22 cellular contexts compared by ENCODE assay signal in the genomic region with DNA sequence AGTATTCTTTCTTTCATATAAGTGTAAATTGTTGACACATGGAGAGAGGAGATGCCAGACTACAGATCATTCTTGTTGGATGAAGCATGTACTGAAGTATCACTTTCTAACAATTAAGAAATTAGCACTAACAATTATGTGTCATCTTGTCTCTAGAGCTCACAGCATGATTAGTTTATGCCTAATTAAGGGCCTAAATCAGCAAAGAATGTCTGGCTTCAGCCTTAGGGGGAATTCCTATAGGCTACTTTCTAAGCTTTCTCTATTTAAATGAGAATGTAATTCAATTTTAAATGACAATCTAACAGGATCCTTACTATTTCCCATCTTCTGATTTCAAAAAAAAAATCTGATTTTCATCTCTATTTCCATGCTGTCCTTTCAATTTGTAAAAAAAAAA.
"Had no signal": no experiment of that assay in that cellular context is flagged by ENCODE, and none has a peak within 500 bp of the region (broad histone marks: within the 10 kb centered on the region; RNA-seq: fewer than 3 reads in every experiment).

No MANE protein-coding gene starts in this region.

- H3K9me3 Mint-ChIP-seq: nephron; stimulated activated naive B cell treated with anti-CD40 and anti-IgM and Interleukin-4, amounts not matched to agents 10 μg/mL and 1 μg/mL and 100 μg/mL, for 72 hours; stimulated activated naive CD8-positive, alpha-beta T cell treated with anti-CD3 and anti-CD28 coated beads, Interleukin-15, amount 100 ng/mL, for 72 hours had no signal

- H3K4me3 Mint-ChIP-seq: naive B cell; nephron; stimulated activated naive B cell treated with anti-CD40 and anti-IgM and Interleukin-4, amounts not matched to agents 10 μg/mL and 1 μg/mL and 100 μg/mL, for 72 hours; stimulated activated naive CD8-positive, alpha-beta T cell treated with anti-CD3 and anti-CD28 coated beads, Interleukin-15, amount 100 ng/mL, for 72 hours had no signal

- H3K4me3 ChIP-seq: colonic mucosa, esophagus squamous epithelium, gastroesophageal sphincter, lung, testis, tibial nerve, upper lobe of right lung, vagina had no signal

- ATAC-seq: gastroesophageal sphincter; left cardiac atrium; left ventricle myocardium superior; sciatic nerve; stimulated activated naive B cell treated with anti-CD40 and anti-IgM and Interleukin-4, amounts not matched to agents 10 μg/mL and 1 μg/mL and 100 μg/mL, for 72 hours; stimulated activated naive CD8-positive, alpha-beta T cell treated with anti-CD3 and anti-CD28 coated beads, Interleukin-15, amount 100 ng/mL, for 72 hours; upper lobe of right lung had no signal

- H3K36me3 ChIP-seq: colonic mucosa, esophagus squamous epithelium, gastroesophageal sphincter, tibial nerve, upper lobe of right lung, vagina had no signal

- H3K27me3 ChIP-seq: colonic mucosa, esophagus squamous epithelium, gastroesophageal sphincter, testis, tibial nerve, upper lobe of right lung, vagina had no signal

- H3K36me3 Mint-ChIP-seq: naive B cell; stimulated activated naive B cell treated with anti-CD40 and anti-IgM and Interleukin-4, amounts not matched to agents 10 μg/mL and 1 μg/mL and 100 μg/mL, for 72 hours had no signal

- DNase-seq: colonic mucosa; dermis blood vessel endothelial cell; esophagus squamous epithelium; foreskin fibroblast; glutamatergic neuron; kidney; left cardiac atrium; left ventricle myocardium superior; mesenchymal stem cell; naive B cell; stimulated activated CD4-positive, alpha-beta T cell treated with anti-CD3 and anti-CD28 coated beads, Interleukin-2, amount 100 ng/mL, for 24 hours; stimulated activated CD4-positive, alpha-beta T cell treated with anti-CD3 and anti-CD28 coated beads, Interleukin-4, amount 100 ng/mL, for 4 hours; stimulated activated naive B cell treated with anti-CD40 and anti-IgM and Interleukin-4, amounts not matched to agents 10 μg/mL and 1 μg/mL and 100 μg/mL, for 72 hours; stimulated activated naive CD8-positive, alpha-beta T cell treated with anti-CD3 and anti-CD28 coated beads, Interleukin-15, amount 100 ng/mL, for 72 hours; testis; upper lobe of right lung had no signal

- H3K4me1 ChIP-seq: colonic mucosa, esophagus squamous epithelium, gastroesophageal sphincter, testis, tibial nerve, upper lobe of right lung, vagina had no signal

- H3K27ac ChIP-seq: colonic mucosa, esophagus squamous epithelium, gastroesophageal sphincter, testis, tibial nerve, upper lobe of right lung, vagina had no signal

- H3K9me3 ChIP-seq: colonic mucosa, esophagus squamous epithelium, gastroesophageal sphincter, testis, tibial nerve, upper lobe of right lung, vagina had no signal

- H3K4me1 Mint-ChIP-seq: naive B cell; nephron; stimulated activated naive B cell treated with anti-CD40 and anti-IgM and Interleukin-4, amounts not matched to agents 10 μg/mL and 1 μg/mL and 100 μg/mL, for 72 hours; stimulated activated naive CD8-positive, alpha-beta T cell treated with anti-CD3 and anti-CD28 coated beads, Interleukin-15, amount 100 ng/mL, for 72 hours had no signal

- H3K27me3 Mint-ChIP-seq: naive B cell; stimulated activated naive B cell treated with anti-CD40 and anti-IgM and Interleukin-4, amounts not matched to agents 10 μg/mL and 1 μg/mL and 100 μg/mL, for 72 hours; stimulated activated naive CD8-positive, alpha-beta T cell treated with anti-CD3 and anti-CD28 coated beads, Interleukin-15, amount 100 ng/mL, for 72 hours had no signal

- H3K27ac Mint-ChIP-seq: naive B cell; nephron; stimulated activated naive B cell treated with anti-CD40 and anti-IgM and Interleukin-4, amounts not matched to agents 10 μg/mL and 1 μg/mL and 100 μg/mL, for 72 hours; stimulated activated naive CD8-positive, alpha-beta T cell treated with anti-CD3 and anti-CD28 coated beads, Interleukin-15, amount 100 ng/mL, for 72 hours had no signal
